Comparison of ENCODE assay signal across 19 cellular contexts in the genomic region with DNA sequence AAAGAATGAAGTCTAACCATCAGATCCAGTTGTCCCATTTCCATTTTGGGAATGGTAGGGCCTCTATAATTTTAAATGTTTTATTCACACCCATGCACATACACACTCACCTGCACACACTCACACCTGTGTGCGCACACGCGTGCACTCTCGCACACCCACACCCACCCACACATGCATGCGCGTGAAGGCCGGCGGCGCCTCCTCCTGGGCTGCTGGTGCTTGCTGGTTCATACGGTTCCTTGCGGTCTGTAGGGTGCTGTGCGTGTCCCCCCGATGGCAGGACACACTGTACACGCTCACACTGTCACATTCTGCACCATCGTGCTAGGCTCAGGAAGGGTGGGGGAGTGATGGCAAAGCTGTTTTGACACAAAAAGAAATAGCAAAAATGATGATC.
DNase-seq lines count a peak whose midpoint lies in the region; ATAC-seq, FAIRE-seq and TF ChIP-seq lines count a peak whose summit lies in the region.
"Had no signal": no experiment of that assay in that cellular context is flagged by ENCODE, and none has a peak within 500 bp of the region (broad histone marks: within the 10 kb centered on the region; RNA-seq: fewer than 3 reads in every experiment).

No MANE protein-coding gene starts in this region.

- POLR2A ChIA-PET in activated CD8-positive, alpha-beta T cell treated with anti-CD3 and anti-CD28 coated beads, Interleukin-2, amount 10 ng/mL, durations not matched to agents 7 days and 5 days (lab: Charles Lee), result no interaction called here
- POLR2A ChIA-PET in activated CD8-positive, alpha-beta T cell treated with anti-CD3 and anti-CD28 coated beads for 36 hours (lab: Charles Lee), result no interaction called here
- POLR2A ChIA-PET in GM12878 (lab: Charles Lee), result no interaction called here

- no peaks in the 10 kb centered on the region for H3K9me2 ChIP-seq in Loucy (replicated peaks; ENCODE audit: low read depth, low read length)

- TF ChIP-seq EP300 in GM12878 (IDR thresholded peaks at IDR 0.05; ENCODE audit: borderline replicate concordance in 1 of 2, control insufficient read depth in 1 of 2, low read depth in 2 of 2, low read length in 2 of 2), result no peak

- no peaks in the 10 kb centered on the region for H3K36me3 ChIP-seq in Loucy (ENCODE audit: insufficient read depth, low read length)
- no peaks in the 10 kb centered on the region for H3K36me3 ChIP-seq in GM12878 (ENCODE audit: control insufficient read depth in 2 of 2, insufficient read depth in 2 of 2, low read length in 1 of 2)

- no peak for FAIRE-seq in GM12878 (lab: Jason Lieb, UNC)
- FAIRE-seq: A549, HTR-8/SVneo had no signal

- no peak overlapping the region for H3K9ac ChIP-seq in Loucy (ENCODE audit: low read depth, low read length, poor library complexity, severe bottlenecking)
- no peak overlapping the region for H3K9ac ChIP-seq in GM12878 (ENCODE audit: control insufficient read depth, insufficient read depth, low read length)

- H2AFZ ChIP-seq in Loucy (ENCODE audit: low read length) (no peak overlapping the region), GM12878 (ENCODE audit: control insufficient read depth, low read depth, low read length) (no peak overlapping the region)

- H3K27ac ChIP-seq in GM12878 (ENCODE audit: control insufficient read depth, insufficient read depth), result no peak overlapping the region
- H3K27ac ChIP-seq: 22Rv1, A549, C4-2B had no signal

- intact Hi-C loops in activated CD8-positive, alpha-beta T cell treated with anti-CD3 and anti-CD28 coated beads for 36 hours (cut with micrococcal nuclease), result no loop called here
- intact Hi-C loops in GM12878 (cut with micrococcal nuclease; ENCODE audit: unreplicated experiment), result no loop called here

- H3K79me2 ChIP-seq in Loucy (ENCODE audit: insufficient read depth, low read length) (peaks cover 28% of the 10 kb centered on the region), GM12878 (ENCODE audit: control insufficient read depth, insufficient read depth, low read length) (no peaks in the 10 kb centered on the region)

- TF ChIP-seq RAD21 in GM12878 (IDR thresholded peaks at IDR 0.05; ENCODE audit: insufficient read depth, low read depth, low read length), result no peak

- no peaks in the 10 kb centered on the region for H3K9me3 Mint-ChIP-seq in activated CD8-positive, alpha-beta T cell treated with anti-CD3 and anti-CD28 coated beads, Interleukin-2, amount 10 ng/mL, durations not matched to agents 7 days and 5 days (ENCODE audit: insufficient read depth)
- H3K9me3 Mint-ChIP-seq in activated CD8-positive, alpha-beta T cell treated with anti-CD3 and anti-CD28 coated beads for 36 hours, result no peaks in the 10 kb centered on the region
- H3K9me3 Mint-ChIP-seq in nephron, result no peaks in the 10 kb centered on the region
- H3K9me3 Mint-ChIP-seq: CD4-positive, alpha-beta T cell had no signal

- H3K27ac Mint-ChIP-seq in activated CD8-positive, alpha-beta T cell treated with anti-CD3 and anti-CD28 coated beads, Interleukin-2, amount 10 ng/mL, durations not matched to agents 7 days and 5 days, result no peak overlapping the region
- H3K27ac Mint-ChIP-seq in activated CD8-positive, alpha-beta T cell treated with anti-CD3 and anti-CD28 coated beads for 36 hours, result no peak overlapping the region
- H3K27ac Mint-ChIP-seq in nephron, result peak overlapping the region; percentile 40 to 86 (median 64)
- H3K27ac Mint-ChIP-seq: CD4-positive, alpha-beta T cell had no signal

- H3K36me3 Mint-ChIP-seq in activated CD8-positive, alpha-beta T cell treated with anti-CD3 and anti-CD28 coated beads, Interleukin-2, amount 10 ng/mL, durations not matched to agents 7 days and 5 days (ENCODE audit: low read depth), result no peaks in the 10 kb centered on the region
- no peaks in the 10 kb centered on the region for H3K36me3 Mint-ChIP-seq in activated CD8-positive, alpha-beta T cell treated with anti-CD3 and anti-CD28 coated beads for 36 hours (ENCODE audit: low read depth)
- peaks cover 16% of the 10 kb centered on the region for H3K36me3 Mint-ChIP-seq in nephron (ENCODE audit: low read depth)

- peak; percentile 18 for DNase-seq in activated CD8-positive, alpha-beta T cell treated with anti-CD3 and anti-CD28 coated beads, Interleukin-2, amount 10 ng/mL, durations not matched to agents 7 days and 5 days
- DNase-seq in activated CD8-positive, alpha-beta T cell treated with anti-CD3 and anti-CD28 coated beads for 36 hours, result no peak
- DNase-seq in GM12878 (ENCODE audit: low read depth, low spot score) (no peak), NCI-H1694 treated with DMSO at 0.1 percent for 48 hours (lab: John Stamatoyannopoulos, UW) (no peak)
- DNase-seq: AML-193; Caco-2; CD4-positive, alpha-beta T cell; GDM1; GOT3; H7 had no signal

- no peak for TF ChIP-seq POLR2A in GM12878 (IDR thresholded peaks at IDR 0.05; ENCODE audit: low read depth, low read length)

- SMC1A ChIA-PET in GM12878 (lab: Charles Lee; ENCODE audit: uncharacterized antibody, unreplicated experiment), result no interaction called here

- RAD21 ChIA-PET in GM12878 (lab: Charles Lee; ENCODE audit: unreplicated experiment), result no interaction called here

- WGBS in GM12878 (ENCODE audit: insufficient coverage, insufficient replicate concordance, low lambda C conversion rate, missing lambda C conversion rate), result 95% methylated on average over 15 of the region's 15 CpGs

- in situ Hi-C loops in GM12878 (cut with MboI), result no loop called here

- H3K4me1 ChIP-seq in Loucy (ENCODE audit: insufficient read depth, low read length, poor library complexity, severe bottlenecking) (peaks cover 10% of the 10 kb centered on the region), GM12878 (ENCODE audit: control insufficient read depth, insufficient read depth, low read length) (no peaks in the 10 kb centered on the region)
- H3K4me1 ChIP-seq: A549, Caco-2 had no signal

- H3K4me1 Mint-ChIP-seq in activated CD8-positive, alpha-beta T cell treated with anti-CD3 and anti-CD28 coated beads, Interleukin-2, amount 10 ng/mL, durations not matched to agents 7 days and 5 days (ENCODE audit: low read depth), result no peaks in the 10 kb centered on the region
- peaks cover 45% of the 10 kb centered on the region for H3K4me1 Mint-ChIP-seq in activated CD8-positive, alpha-beta T cell treated with anti-CD3 and anti-CD28 coated beads for 36 hours (ENCODE audit: low read depth)
- peaks cover 44% of the 10 kb centered on the region for H3K4me1 Mint-ChIP-seq in nephron

- ATAC-seq in activated CD8-positive, alpha-beta T cell treated with anti-CD3 and anti-CD28 coated beads, Interleukin-2, amount 10 ng/mL, durations not matched to agents 7 days and 5 days, result no peak
- ATAC-seq in activated CD8-positive, alpha-beta T cell treated with anti-CD3 and anti-CD28 coated beads for 36 hours, result no peak
- ATAC-seq in GM12878, result no peak
- no peak for ATAC-seq in GM19395 (IDR thresholded peaks at IDR 0.05; ENCODE audit: unreplicated experiment)
- no peak for ATAC-seq in GM19324 (IDR thresholded peaks at IDR 0.05; ENCODE audit: low FRiP score, unreplicated experiment)
- ATAC-seq: A549, HCT116 had no signal

- H3K9me3 ChIP-seq in Loucy (ENCODE audit: insufficient read depth, low read depth, low read length), result no peaks in the 10 kb centered on the region
- H3K9me3 ChIP-seq in GM12878 (replicated peaks; ENCODE audit: control insufficient read depth, insufficient read depth, low read length), result no peaks in the 10 kb centered on the region
- H3K9me3 ChIP-seq: A549, Caco-2 had no signal

- CTCF ChIA-PET in activated CD8-positive, alpha-beta T cell treated with anti-CD3 and anti-CD28 coated beads, Interleukin-2, amount 10 ng/mL, durations not matched to agents 7 days and 5 days (lab: Charles Lee), result no interaction called here
- CTCF ChIA-PET in activated CD8-positive, alpha-beta T cell treated with anti-CD3 and anti-CD28 coated beads for 36 hours (lab: Charles Lee), result no interaction called here
- CTCF ChIA-PET in GM12878 (lab: Yijun Ruan, JAX), result no interaction called here

- H3K27me3 ChIP-seq in Loucy (ENCODE audit: insufficient read depth, low read length, poor library complexity, severe bottlenecking), result no peaks in the 10 kb centered on the region
- H3K27me3 ChIP-seq in GM12878 (replicated peaks in 1 of 2; ENCODE audit: control insufficient read depth in 2 of 2, insufficient read depth in 2 of 2, low read length in 1 of 2), result no peaks in the 10 kb centered on the region

- H3K4me3 ChIP-seq in Loucy (ENCODE audit: low read length, poor library complexity, severe bottlenecking) (no peak overlapping the region), GM12878 (no peak overlapping the region)
- H3K4me3 ChIP-seq: A549 had no signal

- no peaks in the 10 kb centered on the region for H3F3A ChIP-seq in Loucy (ENCODE audit: low read depth)

- no peaks in the 10 kb centered on the region for H3K27me3 Mint-ChIP-seq in activated CD8-positive, alpha-beta T cell treated with anti-CD3 and anti-CD28 coated beads, Interleukin-2, amount 10 ng/mL, durations not matched to agents 7 days and 5 days (ENCODE audit: low read depth)
- H3K27me3 Mint-ChIP-seq in activated CD8-positive, alpha-beta T cell treated with anti-CD3 and anti-CD28 coated beads for 36 hours, result no peaks in the 10 kb centered on the region
- no peaks in the 10 kb centered on the region for H3K27me3 Mint-ChIP-seq in nephron (ENCODE audit: low read depth)
- H3K27me3 Mint-ChIP-seq: CD4-positive, alpha-beta T cell had no signal

- no TSS peak for BruUV-seq in GM12878 (replicated peaks; lab: Mats Ljungman, UMichigan)

- TF ChIP-seq CTCF in activated CD8-positive, alpha-beta T cell treated with anti-CD3 and anti-CD28 coated beads for 36 hours (IDR thresholded peaks at IDR 0.05), result no peak
- TF ChIP-seq CTCF in Loucy (conservative IDR thresholded peaks at IDR 0.05; ENCODE audit: low read length), result peak; percentile 22
- no peak for TF ChIP-seq CTCF in GM12878 (IDR thresholded peaks at IDR 0.05 in 2 of 3, conservative IDR thresholded peaks at IDR 0.05 in 1 of 3; ENCODE audit: control insufficient read depth in 2 of 3, extremely low read depth in 1 of 3, insufficient read depth in 1 of 3, low read depth in 3 of 3, low read length in 3 of 3)
- no peak for TF ChIP-seq CTCF in nephron (IDR thresholded peaks at IDR 0.05; ENCODE audit: unreplicated experiment in 3 of 3)

- H3K4me2 ChIP-seq in Loucy (ENCODE audit: low read depth, low read length, poor library complexity, severe bottlenecking), result no peak overlapping the region
- H3K4me2 ChIP-seq in GM12878 (ENCODE audit: control insufficient read depth, insufficient read depth), result no peak overlapping the region
- H3K4me2 ChIP-seq: A549 had no signal

- H4K20me1 ChIP-seq in Loucy (ENCODE audit: insufficient read depth, low read length, poor library complexity, severe bottlenecking) (peaks cover 3% of the 10 kb centered on the region), GM12878 (ENCODE audit: control insufficient read depth, insufficient read depth) (no peaks in the 10 kb centered on the region)

- no peak overlapping the region for H3K4me3 Mint-ChIP-seq in activated CD8-positive, alpha-beta T cell treated with anti-CD3 and anti-CD28 coated beads, Interleukin-2, amount 10 ng/mL, durations not matched to agents 7 days and 5 days
- no peak overlapping the region for H3K4me3 Mint-ChIP-seq in activated CD8-positive, alpha-beta T cell treated with anti-CD3 and anti-CD28 coated beads for 36 hours
- no peak overlapping the region for H3K4me3 Mint-ChIP-seq in nephron
- H3K4me3 Mint-ChIP-seq: CD4-positive, alpha-beta T cell had no signal

TF ChIP-seq in GM12878, 131 proteins besides CTCF, POLR2A, EP300 and RAD21 (continues in another document):
- TF ChIP-seq WRNIP1 (IDR thresholded peaks at IDR 0.05; ENCODE audit: borderline replicate concordance, low read depth, low read length), result no peak
- no peak for TF ChIP-seq TCF7 (IDR thresholded peaks at IDR 0.05; ENCODE audit: borderline replicate concordance)

Comparison
In these comparisons a context has a peak if more than half of its experiments do, and no peak if none do; other contexts are left out.
1. H3K27ac Mint-ChIP-seq: peak in nephron (3 of 3); none in activated CD8-positive, alpha-beta T cell treated with anti-CD3 and anti-CD28 coated beads, Interleukin-2, amount 10 ng/mL, durations not matched to agents 7 days and 5 days (single experiment) and activated CD8-positive, alpha-beta T cell treated with anti-CD3 and anti-CD28 coated beads for 36 hours (single experiment).